Comparison of ENCODE assay signal across 11 cellular contexts in genomic region chr10:114551310-114551972, GRCh38.
A peak's percentile ranks its signal among the peaks of the same experiment; 100 is the strongest.
DNase-seq lines count a peak whose midpoint lies in the region; TF ChIP-seq lines count a peak whose summit lies in the region.
"Had no signal": no experiment of that assay in that cellular context is flagged by ENCODE, and none has a peak within 500 bp of the region (broad histone marks: within the 10 kb centered on the region; RNA-seq: fewer than 3 reads in every experiment).

No MANE protein-coding gene starts in this region.

- intact Hi-C loops in esophagus muscularis mucosa (cut with DNase I) = loop anchor here (5.0 kb wide), 3 partner anchors 151 to 576 kb away; no protein-coding TSS in a partner anchor

- DNase-seq in DMS53 treated with DMSO at 0.1 percent for 48 hours (lab: John Stamatoyannopoulos, UW; ENCODE audit: unreplicated experiment) (peak; percentile 10), NCI-H524 treated with DMSO at 0.1 percent for 48 hours (lab: John Stamatoyannopoulos, UW) (peak; percentile 9), esophagus muscularis mucosa (ENCODE audit: extremely low spot score) (no peak), epidermal melanocyte (ENCODE audit: insufficient read length, low spot score) (no peak), MG63 (no peak)
- no peak for DNase-seq in activated CD8-positive, alpha-beta memory T cell treated with anti-CD3 and anti-CD28 coated beads, Interleukin-2, amount 50 U/mL, for 48 hours
- DNase-seq in activated effector memory CD4-positive, alpha-beta T cell treated with anti-CD3 and anti-CD28 coated beads, Interleukin-2, amount 50 U/mL, for 16 hours = no peak
- DNase-seq: activated CD8-positive, alpha-beta T cell treated with anti-CD3 and anti-CD28 coated beads, Interleukin-2, amount 10 ng/mL, durations not matched to agents 7 days and 5 days; stimulated activated CD4-positive, alpha-beta T cell treated with anti-CD3 and anti-CD28 coated beads, Interleukin-4, amount 100 ng/mL, for 4 hours had no signal

- H3K4me3 ChIP-seq in esophagus muscularis mucosa = peak overlapping the region; percentile 28 to 52 (median 38)
- peak overlapping the region; percentile 41 to 60 for H3K4me3 ChIP-seq in muscle layer of duodenum (ENCODE audit: low read depth in 1 of 2, low read length in 2 of 2)
- no peak overlapping the region for H3K4me3 ChIP-seq in MG63
- H3K4me3 ChIP-seq: PC-9 had no signal

- no peaks in the 10 kb centered on the region for H3K27me3 ChIP-seq in esophagus muscularis mucosa
- H3K27me3 ChIP-seq in muscle layer of duodenum (ENCODE audit: low read depth, low read length) = no peaks in the 10 kb centered on the region
- H3K27me3 ChIP-seq in MG63 = no peaks in the 10 kb centered on the region

- TF ChIP-seq POLR2A in esophagus muscularis mucosa (IDR thresholded peaks at IDR 0.05; ENCODE audit: low read depth) = no peak

- WGBS in esophagus muscularis mucosa = 51% methylated on average over 6 of the region's 6 CpGs

- H3K9me3 ChIP-seq in esophagus muscularis mucosa = no peaks in the 10 kb centered on the region
- no peaks in the 10 kb centered on the region for H3K9me3 ChIP-seq in muscle layer of duodenum (ENCODE audit: control insufficient read depth in 1 of 2, low read length in 2 of 2)
- no peaks in the 10 kb centered on the region for H3K9me3 ChIP-seq in MG63

- no peak for TF ChIP-seq EP300 in esophagus muscularis mucosa (IDR thresholded peaks at IDR 0.05)

- peak overlapping the region; percentile 42 to 64 (median 55) for H3K27ac ChIP-seq in esophagus muscularis mucosa (replicated peaks in 1 of 4)
- peak overlapping the region; percentile 52 for H3K27ac ChIP-seq in muscle layer of duodenum (ENCODE audit: low read length)
- H3K27ac ChIP-seq: PC-9 had no signal

- TF ChIP-seq CTCF in esophagus muscularis mucosa (IDR thresholded peaks at IDR 0.05) = no peak

- H3K36me3 ChIP-seq in esophagus muscularis mucosa (peaks cover 0 to 11% (median 1%) of the 10 kb centered on the region in 4 donors), muscle layer of duodenum (ENCODE audit: control insufficient read depth in 1 of 2, insufficient read depth in 2 of 2, low read length in 2 of 2) (no peaks in the 10 kb centered on the region), MG63 (peaks cover 30% of the 10 kb centered on the region)

- H3K4me1 ChIP-seq in esophagus muscularis mucosa (peaks cover 23 to 60% (median 24%) of the 10 kb centered on the region in 4 donors), muscle layer of duodenum (ENCODE audit: control insufficient read depth in 1 of 2, insufficient read depth in 2 of 2, low read length in 2 of 2) (peaks cover 7 to 12% of the 10 kb centered on the region in 2 donors)

Comparison
In these comparisons a context has a peak if more than half of its experiments do, and no peak if none do; other contexts are left out.
1. DNase-seq: peak in DMS53 treated with DMSO at 0.1 percent for 48 hours (single experiment) and NCI-H524 treated with DMSO at 0.1 percent for 48 hours (single experiment); none in esophagus muscularis mucosa (single experiment), activated CD8-positive, alpha-beta memory T cell treated with anti-CD3 and anti-CD28 coated beads, Interleukin-2, amount 50 U/mL, for 48 hours (single experiment), epidermal melanocyte (single experiment), MG63 (single experiment) and activated effector memory CD4-positive, alpha-beta T cell treated with anti-CD3 and anti-CD28 coated beads, Interleukin-2, amount 50 U/mL, for 16 hours (single experiment).